Comparison of ENCODE assay signal across 8 cellular contexts in genomic region chrX:131827935-131828334, GRCh38.
DNase-seq lines count a peak whose midpoint lies in the region; ATAC-seq, FAIRE-seq and TF ChIP-seq lines count a peak whose summit lies in the region.

No MANE protein-coding gene starts in this region.

- H3K27ac Mint-ChIP-seq in CD8-positive, alpha-beta T cell = no peak overlapping the region

- no peaks in the 10 kb centered on the region for H4K20me1 ChIP-seq in GM12878 (ENCODE audit: control insufficient read depth, insufficient read depth)

- no peaks in the 10 kb centered on the region for H3K36me3 Mint-ChIP-seq in CD8-positive, alpha-beta T cell

- H3K36me3 ChIP-seq in CD8-positive, alpha-beta T cell (ENCODE audit: insufficient read depth, low read length) = no peaks in the 10 kb centered on the region
- no peaks in the 10 kb centered on the region for H3K36me3 ChIP-seq in GM12878 (ENCODE audit: control insufficient read depth in 2 of 2, insufficient read depth in 2 of 2, low read length in 1 of 2)
- H3K36me3 ChIP-seq in neuron (ENCODE audit: insufficient read depth, low read length) = peaks cover 6% of the 10 kb centered on the region
- H3K36me3 ChIP-seq in esophagus muscularis mucosa = no peaks in the 10 kb centered on the region

- TF ChIP-seq POLR2A in GM12878 (IDR thresholded peaks at IDR 0.05; ENCODE audit: low read depth, low read length) (no peak), esophagus muscularis mucosa (IDR thresholded peaks at IDR 0.05; ENCODE audit: low read depth) (no peak)

- POLR2A ChIA-PET in CD8-positive, alpha-beta T cell (lab: Charles Lee) = interaction anchor here (1.2 kb wide), 1 partner anchor 15 kb away, joined by 3 read pairs; no protein-coding TSS in a partner anchor
- POLR2A ChIA-PET in GM12878 (lab: Charles Lee) = interaction anchor here (0.8 to 1.8 kb wide), 7 partner anchors 9 to 662 kb away, joined by 3 to 8 read pairs (median 3); partner anchors contain the start of gene RAP2C

- in situ Hi-C loops in GM12878 (cut with MboI) = no loop called here

- H3K4me3 ChIP-seq in CD8-positive, alpha-beta T cell (ENCODE audit: low read depth, low read length) = no peak overlapping the region
- peak overlapping the region; percentile 28; the same call in 1 of the 2 replicates for H3K4me3 ChIP-seq in GM12878
- peak overlapping the region; percentile 53 for H3K4me3 ChIP-seq in neuron (ENCODE audit: low read length)
- H3K4me3 ChIP-seq in esophagus muscularis mucosa = no peak overlapping the region

- H2AFZ ChIP-seq in GM12878 (ENCODE audit: control insufficient read depth, low read depth, low read length) = no peak overlapping the region
- no peak overlapping the region for H2AFZ ChIP-seq in neuron (ENCODE audit: low read depth, low read length)

- no peaks in the 10 kb centered on the region for H3K9me3 Mint-ChIP-seq in CD8-positive, alpha-beta T cell

- WGBS in GM12878 (ENCODE audit: insufficient coverage, insufficient replicate concordance, low lambda C conversion rate, missing lambda C conversion rate) = 41% methylated on average over 2 of the region's 2 CpGs
- 62% methylated on average over 2 of the region's 2 CpGs for WGBS in esophagus muscularis mucosa

- no peak for FAIRE-seq in GM12878 (lab: Jason Lieb, UNC)

- H3K4me2 ChIP-seq in GM12878 (ENCODE audit: control insufficient read depth, insufficient read depth) = peak overlapping the region; percentile 52

- H3K9me3 ChIP-seq in CD8-positive, alpha-beta T cell (ENCODE audit: low read length) = no peaks in the 10 kb centered on the region
- no peaks in the 10 kb centered on the region for H3K9me3 ChIP-seq in GM12878 (replicated peaks; ENCODE audit: control insufficient read depth, insufficient read depth, low read length)
- no peaks in the 10 kb centered on the region for H3K9me3 ChIP-seq in neuron (ENCODE audit: low read length)
- no peaks in the 10 kb centered on the region for H3K9me3 ChIP-seq in esophagus muscularis mucosa

- no peak for ATAC-seq in CD8-positive, alpha-beta T cell
- ATAC-seq in GM18873 (IDR thresholded peaks at IDR 0.05; ENCODE audit: low FRiP score, unreplicated experiment) (peak; percentile 51), HG03066 (IDR thresholded peaks at IDR 0.05; ENCODE audit: low read depth, unreplicated experiment) (peak; percentile 45), GM12878 (peak; percentile 70), left ventricle myocardium superior (no peak)

- SMC1A ChIA-PET in GM12878 (lab: Charles Lee; ENCODE audit: uncharacterized antibody, unreplicated experiment) = interaction anchor here (0.6 to 3.2 kb wide), 18 partner anchors 10 to 803 kb away, joined by 3 to 15 read pairs (median 4); partner anchors contain the start of genes RAP2C and STK26

- intact Hi-C loops in CD8-positive, alpha-beta T cell (cut with DNase I, micrococcal nuclease) = no loop called here
- intact Hi-C loops in GM12878 (cut with micrococcal nuclease; ENCODE audit: unreplicated experiment) = loop anchor here (5.0 kb wide), 1 partner anchor 1344 kb away; no protein-coding TSS in a partner anchor
- intact Hi-C loops in esophagus muscularis mucosa (cut with DNase I) = no loop called here
- intact Hi-C loops in left ventricle myocardium superior (cut with micrococcal nuclease) = no loop called here

- TF ChIP-seq RAD21 in GM12878 (IDR thresholded peaks at IDR 0.05; ENCODE audit: insufficient read depth, low read depth, low read length) = peak; percentile 75

- peaks cover 17% of the 10 kb centered on the region for H3K4me1 Mint-ChIP-seq in CD8-positive, alpha-beta T cell (ENCODE audit: low read depth)

- BruUV-seq in GM12878 (replicated peaks; lab: Mats Ljungman, UMichigan) = no TSS peak

- H3K27me3 Mint-ChIP-seq in CD8-positive, alpha-beta T cell (ENCODE audit: low read depth) = no peaks in the 10 kb centered on the region

- CTCF ChIA-PET in CD8-positive, alpha-beta T cell (lab: Charles Lee) = interaction anchor here (1.0 to 1.2 kb wide), 2 partner anchors 14 to 787 kb away, joined by 3 to 4 read pairs; no protein-coding TSS in a partner anchor
- CTCF ChIA-PET in GM12878 (lab: Yijun Ruan, JAX) = interaction anchor here (0.5 to 3.9 kb wide), 31 partner anchors 9 to 1843 kb away, joined by 3 to 40 read pairs (median 6); partner anchors contain the start of genes RAP2C and STK26

- peaks cover 13% of the 10 kb centered on the region for H3K4me1 ChIP-seq in CD8-positive, alpha-beta T cell (ENCODE audit: insufficient read depth, low read length)
- H3K4me1 ChIP-seq in GM12878 (ENCODE audit: control insufficient read depth, insufficient read depth, low read length) (peaks cover 4% of the 10 kb centered on the region; the same call in 1 of the 2 replicates), neuron (ENCODE audit: insufficient read depth, low read length) (peaks cover 16% of the 10 kb centered on the region), esophagus muscularis mucosa (peaks cover 0 to 10% (median 0%) of the 10 kb centered on the region in 4 donors)

- H3K27ac ChIP-seq in CD8-positive, alpha-beta T cell (ENCODE audit: low read depth, low read length) = no peak overlapping the region
- H3K27ac ChIP-seq in GM12878 (ENCODE audit: control insufficient read depth, insufficient read depth) (peak overlapping the region; percentile 72), esophagus muscularis mucosa (replicated peaks in 1 of 4) (no peak overlapping the region)

- no peaks in the 10 kb centered on the region for H3K27me3 ChIP-seq in CD8-positive, alpha-beta T cell (ENCODE audit: insufficient read depth, low read length)
- no peaks in the 10 kb centered on the region for H3K27me3 ChIP-seq in GM12878 (replicated peaks in 1 of 2; ENCODE audit: control insufficient read depth in 2 of 2, insufficient read depth in 2 of 2, low read length in 1 of 2)
- H3K27me3 ChIP-seq in neuron (ENCODE audit: insufficient read depth, low read length) = no peaks in the 10 kb centered on the region
- H3K27me3 ChIP-seq in esophagus muscularis mucosa = no peaks in the 10 kb centered on the region

- TF ChIP-seq EP300 in GM12878 (IDR thresholded peaks at IDR 0.05; ENCODE audit: borderline replicate concordance in 1 of 2, control insufficient read depth in 1 of 2, low read depth in 2 of 2, low read length in 2 of 2) = no peak
- TF ChIP-seq EP300 in esophagus muscularis mucosa (IDR thresholded peaks at IDR 0.05) = no peak

- peak overlapping the region; percentile 39 for H3K4me3 Mint-ChIP-seq in CD8-positive, alpha-beta T cell

- DNase-seq in CD8-positive, alpha-beta T cell = peak in 1 of 7 experiments; percentile 29
- DNase-seq in NCI-H345 treated with DMSO at 0.1 percent for 48 hours (lab: John Stamatoyannopoulos, UW; ENCODE audit: unreplicated experiment) (peak; percentile 46), GM12878 (ENCODE audit: low read depth, low spot score) (peak; percentile 70), esophagus muscularis mucosa (ENCODE audit: extremely low spot score) (no peak), left ventricle myocardium superior (no peak)

- RAD21 ChIA-PET in GM12878 (lab: Charles Lee; ENCODE audit: unreplicated experiment) = interaction anchor here (0.7 to 2.9 kb wide), 24 partner anchors 9 to 1842 kb away, joined by 3 to 24 read pairs (median 5); partner anchors contain the start of gene RAP2C

- peaks cover 43% of the 10 kb centered on the region for H3K79me2 ChIP-seq in GM12878 (ENCODE audit: control insufficient read depth, insufficient read depth, low read length)

- no peak for TF ChIP-seq CTCF in CD8-positive, alpha-beta T cell (IDR thresholded peaks at IDR 0.05)
- peak; percentile 45 to 67 (median 47) for TF ChIP-seq CTCF in GM12878 (IDR thresholded peaks at IDR 0.05 in 2 of 3, conservative IDR thresholded peaks at IDR 0.05 in 1 of 3; ENCODE audit: control insufficient read depth in 2 of 3, extremely low read depth in 1 of 3, insufficient read depth in 1 of 3, low read depth in 3 of 3, low read length in 3 of 3)
- no peak for TF ChIP-seq CTCF in esophagus muscularis mucosa (IDR thresholded peaks at IDR 0.05)

- H3K9ac ChIP-seq in GM12878 (ENCODE audit: control insufficient read depth, insufficient read depth, low read length) = no peak overlapping the region; the same call in 1 of the 2 replicates

TF ChIP-seq in GM12878, 131 proteins besides CTCF, POLR2A, EP300 and RAD21 (continues in another document):
- TF ChIP-seq ATF2 (IDR thresholded peaks at IDR 0.05; ENCODE audit: low read length) (peak; percentile 45; the same call in 1 of the 2 replicates), WRNIP1 (IDR thresholded peaks at IDR 0.05; ENCODE audit: borderline replicate concordance, low read depth, low read length) (0 out of 2 replicates have a peak, but pooled peaks have one; percentile 52), TCF3 (IDR thresholded peaks at IDR 0.05; ENCODE audit: borderline replicate concordance, insufficient read depth, low read depth, low read length) (no peak), SMC3 (IDR thresholded peaks at IDR 0.05; ENCODE audit: borderline replicate concordance, low read length) (peak; percentile 43; the same call in 1 of the 2 replicates), IRF4 (IDR thresholded peaks at IDR 0.05; ENCODE audit: low read depth, low read length) (no peak), ZNF207 (IDR thresholded peaks at IDR 0.05; ENCODE audit: borderline replicate concordance) (no peak), BHLHE40 (IDR thresholded peaks at IDR 0.05; ENCODE audit: borderline replicate concordance in 1 of 2, low read depth in 2 of 2, low read length in 1 of 2) (0 out of 4 replicates have a peak, but pooled peaks of 1 of the 2 experiments have one; percentile 31), ZBED1 (IDR thresholded peaks at IDR 0.05; ENCODE audit: borderline replicate concordance) (no peak), ZNF384 (IDR thresholded peaks at IDR 0.05; ENCODE audit: borderline replicate concordance, low read depth, low read length) (peak; percentile 88), SPI1 (IDR thresholded peaks at IDR 0.05; ENCODE audit: borderline replicate concordance, insufficient read depth, low read depth, low read length) (no peak), SREBF2 (IDR thresholded peaks at IDR 0.05; ENCODE audit: low read length) (no peak), RFX5 (IDR thresholded peaks at IDR 0.05; ENCODE audit: low read depth, low read length) (no peak)

Comparison
In these comparisons a context has a peak if more than half of its experiments do, and no peak if none do; other contexts are left out.
1. ATAC-seq: peak in GM18873 (single experiment), HG03066 (single experiment) and GM12878 (single experiment); none in CD8-positive, alpha-beta T cell (single experiment) and left ventricle myocardium superior (single experiment).
2. DNase-seq: peak in NCI-H345 treated with DMSO at 0.1 percent for 48 hours (single experiment) and GM12878 (single experiment); none in esophagus muscularis mucosa (single experiment) and left ventricle myocardium superior (single experiment).
3. H3K4me3 ChIP-seq: peak in GM12878 (single experiment) and neuron (single experiment); none in CD8-positive, alpha-beta T cell (single experiment) and esophagus muscularis mucosa (0 of 4).
4. CTCF ChIP-seq: peak in GM12878 (3 of 3); none in CD8-positive, alpha-beta T cell (single experiment) and esophagus muscularis mucosa (0 of 3).